In the genomic region with DNA sequence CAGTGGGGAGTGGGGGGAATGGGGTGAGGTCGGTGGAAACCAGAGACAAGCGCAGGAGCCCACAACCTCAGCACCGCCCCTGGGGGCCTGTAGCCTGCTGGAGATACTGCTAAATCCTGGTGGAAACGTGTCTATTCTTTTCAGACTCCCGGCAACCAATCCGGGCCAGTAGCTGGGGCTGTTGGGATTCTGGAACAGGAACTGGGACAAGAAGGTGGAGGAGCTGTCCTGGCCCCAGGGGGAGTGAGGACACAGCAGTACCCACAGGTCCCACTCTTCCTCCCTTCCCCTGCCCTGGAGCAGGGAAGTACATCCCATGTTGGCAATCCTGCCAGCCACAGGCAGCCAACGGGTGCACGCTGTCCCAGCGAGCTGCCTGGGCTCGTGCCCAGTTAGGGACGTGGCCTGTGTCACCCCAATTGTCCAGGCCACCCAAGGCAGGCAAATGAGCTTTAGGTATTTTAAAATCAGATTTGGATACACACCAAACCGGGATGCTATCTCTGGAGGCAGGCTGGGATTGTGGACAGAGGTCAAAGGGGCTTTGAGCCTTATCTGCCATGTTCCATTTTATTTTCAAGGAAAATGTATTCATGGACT, we compare ENCODE assay signal across 1 cellular context.
TF ChIP-seq lines count a peak whose summit lies in the region.

No MANE protein-coding gene starts in this region.

TF ChIP-seq in HepG2, 621 proteins besides CTCF, POLR2A, EP300 and RAD21 (continued from another document):
- TF ChIP-seq, protein P1, sequence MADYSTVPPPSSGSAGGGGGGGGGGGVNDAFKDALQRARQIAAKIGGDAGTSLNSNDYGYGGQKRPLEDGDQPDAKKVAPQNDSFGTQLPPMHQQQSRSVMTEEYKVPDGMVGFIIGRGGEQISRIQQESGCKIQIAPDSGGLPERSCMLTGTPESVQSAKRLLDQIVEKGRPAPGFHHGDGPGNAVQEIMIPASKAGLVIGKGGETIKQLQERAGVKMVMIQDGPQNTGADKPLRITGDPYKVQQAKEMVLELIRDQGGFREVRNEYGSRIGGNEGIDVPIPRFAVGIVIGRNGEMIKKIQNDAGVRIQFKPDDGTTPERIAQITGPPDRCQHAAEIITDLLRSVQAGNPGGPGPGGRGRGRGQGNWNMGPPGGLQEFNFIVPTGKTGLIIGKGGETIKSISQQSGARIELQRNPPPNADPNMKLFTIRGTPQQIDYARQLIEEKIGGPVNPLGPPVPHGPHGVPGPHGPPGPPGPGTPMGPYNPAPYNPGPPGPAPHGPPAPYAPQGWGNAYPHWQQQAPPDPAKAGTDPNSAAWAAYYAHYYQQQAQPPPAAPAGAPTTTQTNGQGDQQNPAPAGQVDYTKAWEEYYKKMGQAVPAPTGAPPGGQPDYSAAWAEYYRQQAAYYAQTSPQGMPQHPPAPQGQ (CRISPR knock-in tag; IDR thresholded peaks at IDR 0.05; ENCODE audit: borderline replicate concordance), result 0 out of 2 replicates have a peak, but pooled peaks have one; percentile 58
- TF ChIP-seq ZSCAN12 (CRISPR knock-in tag; IDR thresholded peaks at IDR 0.05), result no peak
- TF ChIP-seq RBFOX2 (IDR thresholded peaks at IDR 0.05; ENCODE audit: low read depth, low read length), result 0 out of 2 replicates have a peak, but pooled peaks have one; percentile 28
- no peak for TF ChIP-seq ZFAT (CRISPR knock-in tag; conservative IDR thresholded peaks at IDR 0.05)
- TF ChIP-seq KDM5B (CRISPR knock-in tag; IDR thresholded peaks at IDR 0.05; ENCODE audit: borderline replicate concordance), result peak; percentile 60; the same call in 1 of the 2 replicates
TF ChIP-seq in HepG2: peak in this region for 18.
